ENCODE assay signal across 32 cellular contexts in the genomic region with DNA sequence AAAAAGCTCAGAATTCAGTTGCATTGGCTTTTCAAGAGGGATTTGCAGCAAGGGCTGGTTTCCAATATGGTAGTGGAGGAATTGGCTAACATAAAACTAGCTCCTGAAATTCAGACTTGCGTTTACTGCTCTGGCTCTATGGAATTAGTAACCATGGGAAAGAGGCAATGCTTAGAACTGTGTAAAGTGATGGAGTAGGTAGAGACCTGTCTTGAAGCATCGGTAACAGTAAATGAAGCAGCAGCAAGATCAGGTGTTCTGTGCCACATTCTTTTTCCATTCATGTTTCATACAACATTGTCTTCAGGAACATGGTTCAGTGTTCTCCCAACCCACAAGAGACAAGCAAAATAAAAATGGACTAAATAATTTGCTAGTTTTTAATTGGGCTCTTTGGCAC. TPM values are rescaled to one million over a fixed set of nuclear protein-coding genes. Genes with fewer than 3 reads are reported as not detected.
DNase-seq lines count a peak whose midpoint lies in the region; ATAC-seq and TF ChIP-seq lines count a peak whose summit lies in the region.
"Had no signal": no experiment of that assay in that cellular context is flagged by ENCODE, and none has a peak within 500 bp of the region (broad histone marks: within the 10 kb centered on the region; RNA-seq: fewer than 3 reads in every experiment).

No MANE protein-coding gene starts in this region.

- H3K27ac ChIP-seq in BLaER1, result no peak overlapping the region
- H3K27ac ChIP-seq in KMS-11, result peak overlapping the region; percentile 88
- H3K27ac ChIP-seq: colonic mucosa, heart left ventricle, WERI-Rb-1 had no signal

- intact Hi-C loops in activated CD4-positive, alpha-beta T cell treated with anti-CD3 and anti-CD28 coated beads, Interleukin-2, amount 10 ng/mL, durations not matched to agents 24 days and 14 days (cut with micrococcal nuclease), result loop anchor here (2.0 kb wide), 1 partner anchor 151 kb away; no protein-coding TSS in a partner anchor

- H4K20me1 ChIP-seq in BLaER1 (peaks cover 99% of the 10 kb centered on the region), KMS-11 (ENCODE audit: insufficient read depth) (peaks cover 81% of the 10 kb centered on the region)

- peaks cover 73% of the 10 kb centered on the region for H3K4me1 Mint-ChIP-seq in activated CD4-positive, alpha-beta T cell treated with anti-CD3 and anti-CD28 coated beads, Interleukin-2, amount 10 ng/mL, durations not matched to agents 24 days and 14 days
- peaks cover 87% of the 10 kb centered on the region for H3K4me1 Mint-ChIP-seq in activated naive CD8-positive, alpha-beta T cell treated with anti-CD3 and anti-CD28 coated beads, Interleukin-2, amount 50 U/mL, for 24 hours

- peaks cover 91% of the 10 kb centered on the region for H3K4me1 ChIP-seq in BLaER1
- peaks cover 89% of the 10 kb centered on the region for H3K4me1 ChIP-seq in KMS-11 (ENCODE audit: low read depth, poor library complexity, severe bottlenecking)
- H3K4me1 ChIP-seq: colonic mucosa had no signal

- H3K9ac ChIP-seq in BLaER1, result no peak overlapping the region
- H3K9ac ChIP-seq in KMS-11, result peak overlapping the region; percentile 98; the same call in 1 of the 2 replicates

- peak overlapping the region; percentile 81 for H3K4me3 Mint-ChIP-seq in activated CD4-positive, alpha-beta T cell treated with anti-CD3 and anti-CD28 coated beads, Interleukin-2, amount 10 ng/mL, durations not matched to agents 24 days and 14 days
- H3K4me3 Mint-ChIP-seq in activated naive CD8-positive, alpha-beta T cell treated with anti-CD3 and anti-CD28 coated beads, Interleukin-2, amount 50 U/mL, for 24 hours, result peak overlapping the region; percentile 60
- H3K4me3 Mint-ChIP-seq: type B pancreatic cell had no signal

- DNase-seq in activated CD4-positive, alpha-beta T cell treated with anti-CD3 and anti-CD28 coated beads, Interleukin-2, amount 10 ng/mL, durations not matched to agents 24 days and 14 days, result no peak
- DNase-seq in activated CD4-positive, alpha-beta T cell treated with anti-CD3 and anti-CD28 coated beads for 4 hours, result no peak
- DNase-seq in activated naive CD8-positive, alpha-beta T cell treated with anti-CD3 and anti-CD28 coated beads, Interleukin-2, amount 50 U/mL, for 24 hours, result no peak
- DNase-seq in midbrain (lab: John Stamatoyannopoulos, UW) (no peak), NCI-H446 treated with DMSO at 0.1 percent for 48 hours (lab: John Stamatoyannopoulos, UW) (no peak)
- DNase-seq: activated effector memory CD4-positive, alpha-beta T cell treated with Interleukin-2 at 50 U/mL for 16 hours; AML-193; anterior cingulate cortex; colonic mucosa; DMS79; effector memory CD4-positive, alpha-beta T cell; erythroblast; foreskin fibroblast; GF-D8; heart left ventricle; NCI-H1092 treated with DMSO at 0.1 percent for 48 hours; NCI-H2029 treated with DMSO at 0.1 percent for 48 hours; NCI-H345; PC-3; T-helper 9 cell; WERI-Rb-1 had no signal

- ATAC-seq in activated naive CD8-positive, alpha-beta T cell treated with anti-CD3 and anti-CD28 coated beads, Interleukin-2, amount 50 U/mL, for 24 hours, result no peak
- no peak for ATAC-seq in HG02642 (IDR thresholded peaks at IDR 0.05; ENCODE audit: poor library complexity, unreplicated experiment)
- ATAC-seq: HCT116, heart left ventricle, HepG2, PC-3, Right ventricle myocardium inferior, sciatic nerve had no signal

- H3K9me3 Mint-ChIP-seq in activated CD4-positive, alpha-beta T cell treated with anti-CD3 and anti-CD28 coated beads, Interleukin-2, amount 10 ng/mL, durations not matched to agents 24 days and 14 days, result peaks cover 5% of the 10 kb centered on the region
- no peaks in the 10 kb centered on the region for H3K9me3 Mint-ChIP-seq in activated naive CD8-positive, alpha-beta T cell treated with anti-CD3 and anti-CD28 coated beads, Interleukin-2, amount 50 U/mL, for 24 hours
- H3K9me3 Mint-ChIP-seq: type B pancreatic cell had no signal

- no peaks in the 10 kb centered on the region for H3K9me3 ChIP-seq in BLaER1
- H3K9me3 ChIP-seq: colonic mucosa, heart left ventricle had no signal

- H3K79me2 ChIP-seq in KMS-11 (ENCODE audit: insufficient read depth, low read depth), result peaks cover 100% of the 10 kb centered on the region

- H3K27ac Mint-ChIP-seq in activated CD4-positive, alpha-beta T cell treated with anti-CD3 and anti-CD28 coated beads, Interleukin-2, amount 10 ng/mL, durations not matched to agents 24 days and 14 days, result peak overlapping the region; percentile 86
- peak overlapping the region; percentile 69 for H3K27ac Mint-ChIP-seq in activated naive CD8-positive, alpha-beta T cell treated with anti-CD3 and anti-CD28 coated beads, Interleukin-2, amount 50 U/mL, for 24 hours
- H3K27ac Mint-ChIP-seq: progenitor cell of endocrine pancreas, type B pancreatic cell had no signal

- no peak for TF ChIP-seq CTCF in KMS-11 (conservative IDR thresholded peaks at IDR 0.05; ENCODE audit: low read depth, low read length)

- H3K36me3 ChIP-seq in BLaER1 (peaks cover 95% of the 10 kb centered on the region), KMS-11 (ENCODE audit: insufficient read depth) (peaks cover 61% of the 10 kb centered on the region)
- H3K36me3 ChIP-seq: colonic mucosa, heart left ventricle, WERI-Rb-1 had no signal

- H3K4me3 ChIP-seq in BLaER1, result no peak overlapping the region
- no peak overlapping the region for H3K4me3 ChIP-seq in KMS-11 (IDR thresholded peaks at IDR 0.05; ENCODE audit: insufficient read depth, low read depth, low read length)
- H3K4me3 ChIP-seq: colonic mucosa, heart left ventricle, lung had no signal

- peaks cover 91% of the 10 kb centered on the region for H3K36me3 Mint-ChIP-seq in activated CD4-positive, alpha-beta T cell treated with anti-CD3 and anti-CD28 coated beads, Interleukin-2, amount 10 ng/mL, durations not matched to agents 24 days and 14 days (ENCODE audit: low read depth)
- H3K36me3 Mint-ChIP-seq in activated naive CD8-positive, alpha-beta T cell treated with anti-CD3 and anti-CD28 coated beads, Interleukin-2, amount 50 U/mL, for 24 hours (ENCODE audit: low read depth), result peaks cover 90% of the 10 kb centered on the region
- H3K36me3 Mint-ChIP-seq: type B pancreatic cell had no signal

- H3K27me3 ChIP-seq in BLaER1 (no peaks in the 10 kb centered on the region), KMS-11 (ENCODE audit: insufficient read depth, low read depth) (peaks cover 3% of the 10 kb centered on the region; the same call in 1 of the 2 replicates)

- H3K4me2 ChIP-seq in BLaER1 (peak overlapping the region; percentile 83), KMS-11 (peak overlapping the region; percentile 82)

- peaks cover 2% of the 10 kb centered on the region for H3K27me3 Mint-ChIP-seq in activated CD4-positive, alpha-beta T cell treated with anti-CD3 and anti-CD28 coated beads, Interleukin-2, amount 10 ng/mL, durations not matched to agents 24 days and 14 days
- H3K27me3 Mint-ChIP-seq in activated naive CD8-positive, alpha-beta T cell treated with anti-CD3 and anti-CD28 coated beads, Interleukin-2, amount 50 U/mL, for 24 hours, result peaks cover 3% of the 10 kb centered on the region

- no peak overlapping the region for H2AFZ ChIP-seq in KMS-11 (ENCODE audit: low read depth)

RNA-seq across cellular contexts. Expression of a gene that starts 6.5 kb away (rescaled TPM):
- 831 and 846 TPM in 2 replicates for total RNA-seq in activated CD4-positive, alpha-beta T cell treated with anti-CD3 and anti-CD28 coated beads, Interleukin-2, amount 10 ng/mL, durations not matched to agents 24 days and 14 days
- total RNA-seq: A172, progenitor cell of endocrine pancreas had no signal
